ENCODE assay signal across 25 cellular contexts in genomic region chr13:29129616-29130015, GRCh38.
"Had no signal": no experiment of that assay in that cellular context is flagged by ENCODE, and none has a peak within 500 bp of the region (broad histone marks: within the 10 kb centered on the region; RNA-seq: fewer than 3 reads in every experiment).

No MANE protein-coding gene starts in this region.

- H3K9me3 ChIP-seq: esophagus squamous epithelium, right lobe of liver, stomach, tibial artery, upper lobe of right lung had no signal

- DNase-seq: activated CD4-positive, alpha-beta memory T cell treated with anti-CD3 and anti-CD28 coated beads, Interleukin-2, amount 10 ng/mL, durations not matched to agents 7 days and 5 days; activated CD4-positive, alpha-beta T cell treated with anti-CD3 and anti-CD28 coated beads, Interleukin-2, amount 10 ng/mL, durations not matched to agents 7 days and 5 days; activated CD4-positive, CD25-positive, alpha-beta regulatory T cell treated with anti-CD3 and anti-CD28 coated beads, Interleukin-2, amount 50 U/mL, for 72 hours; activated CD8-positive, alpha-beta memory T cell treated with anti-CD3 and anti-CD28 coated beads, Interleukin-2, amount 50 U/mL, for 48 hours; activated naive CD8-positive, alpha-beta T cell treated with anti-CD3 and anti-CD28 coated beads, Interleukin-2, amount 50 U/mL, for 24 hours; activated T-cell treated with anti-CD3 and anti-CD28 coated beads, Interleukin-2, amount 50 U/mL, for 24 hours; amygdala; dermis blood vessel endothelial cell; effector CD8-positive, alpha-beta T cell; esophagus squamous epithelium; foreskin melanocyte; kidney glomerular epithelial cell; mesendoderm; mucosa of descending colon; posterior cingulate gyrus; right lobe of liver; stimulated activated CD4-positive, alpha-beta T cell treated with anti-CD3 and anti-CD28 coated beads, Interleukin-4, amount 100 ng/mL, for 1 hour; stomach; tibial artery; upper lobe of right lung had no signal

- H3K4me1 ChIP-seq: esophagus squamous epithelium, stomach, tibial artery, upper lobe of right lung had no signal

- ATAC-seq: activated naive CD8-positive, alpha-beta T cell treated with anti-CD3 and anti-CD28 coated beads, Interleukin-2, amount 50 U/mL, for 24 hours; activated T-helper 17 cell treated with anti-CD3 and anti-CD28 coated beads, Interleukin-2, amount 50 U/mL, for 72 hours; left lobe of liver; mucosa of descending colon; natural killer cell treated with Interleukin-12 subunit alpha and Interleukin-12 subunit beta and Interleukin-15 and Interleukin-18, amount 100 ng/mL, for 72 hours; upper lobe of right lung had no signal

- H3K27me3 ChIP-seq: esophagus squamous epithelium, right lobe of liver, stomach, tibial artery, upper lobe of right lung had no signal

- H3K27ac ChIP-seq: epithelial cell of prostate, esophagus squamous epithelium, right lobe of liver, stomach, tibial artery, upper lobe of right lung had no signal

- H3K36me3 ChIP-seq: esophagus squamous epithelium, right lobe of liver, stomach, tibial artery, upper lobe of right lung had no signal

- H3K4me3 ChIP-seq: esophagus squamous epithelium, lung, mucosa of descending colon, right lobe of liver, stomach, tibial artery, upper lobe of right lung had no signal
